Comparison of ENCODE assay signal across 1 cellular context in the genomic region with DNA sequence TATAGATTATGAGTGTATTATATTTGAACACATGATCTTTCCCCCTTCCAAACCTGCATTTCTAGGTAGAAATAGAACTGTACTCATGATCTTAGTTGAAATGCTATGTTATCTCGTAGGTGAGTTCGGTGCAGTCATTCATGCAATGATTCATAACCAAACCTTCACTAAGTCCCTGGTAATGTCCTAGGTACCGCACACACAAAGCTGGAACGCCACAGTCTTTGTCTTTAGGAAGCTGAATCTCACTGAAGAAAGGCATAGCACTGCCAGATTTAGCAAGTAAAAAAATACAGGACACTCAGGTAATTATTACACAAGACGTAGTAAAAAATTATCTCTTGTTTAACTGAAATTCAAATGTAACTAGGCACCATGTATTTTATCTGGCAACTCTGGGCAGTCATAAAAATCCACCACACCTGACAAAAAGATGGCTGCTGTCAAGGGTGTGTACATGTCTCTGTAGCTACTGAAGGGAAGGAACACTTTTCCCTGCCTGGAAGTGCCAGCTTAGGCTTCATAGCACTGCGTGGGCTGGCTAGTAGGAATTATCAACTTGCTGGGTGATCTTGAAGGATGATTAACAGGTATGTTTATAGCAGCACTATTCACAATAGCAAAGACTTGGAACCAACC.
TF ChIP-seq lines count a peak whose summit lies in the region.

No MANE protein-coding gene starts in this region.

TF ChIP-seq in HepG2, 621 proteins besides CTCF, POLR2A, EP300 and RAD21:
- TF ChIP-seq PRPF4 (IDR thresholded peaks at IDR 0.05; ENCODE audit: low read depth, low read length, poor library complexity, severe bottlenecking): no peak
- no peak for TF ChIP-seq CEBPB (IDR thresholded peaks at IDR 0.05; ENCODE audit: borderline replicate concordance, low read depth, low read length)
- no peak for TF ChIP-seq MED8 (CRISPR knock-in tag; IDR thresholded peaks at IDR 0.05; ENCODE audit: insufficient replicate concordance)
- TF ChIP-seq ZNF33A (CRISPR knock-in tag; IDR thresholded peaks at IDR 0.05; ENCODE audit: borderline replicate concordance): no peak
- TF ChIP-seq ETV6 (CRISPR knock-in tag; conservative IDR thresholded peaks at IDR 0.05): no peak
- TF ChIP-seq ZNF382 (CRISPR knock-in tag; IDR thresholded peaks at IDR 0.05; ENCODE audit: borderline replicate concordance): no peak
- no peak for TF ChIP-seq MED13 (CRISPR knock-in tag; IDR thresholded peaks at IDR 0.05)
- TF ChIP-seq, protein P1, sequence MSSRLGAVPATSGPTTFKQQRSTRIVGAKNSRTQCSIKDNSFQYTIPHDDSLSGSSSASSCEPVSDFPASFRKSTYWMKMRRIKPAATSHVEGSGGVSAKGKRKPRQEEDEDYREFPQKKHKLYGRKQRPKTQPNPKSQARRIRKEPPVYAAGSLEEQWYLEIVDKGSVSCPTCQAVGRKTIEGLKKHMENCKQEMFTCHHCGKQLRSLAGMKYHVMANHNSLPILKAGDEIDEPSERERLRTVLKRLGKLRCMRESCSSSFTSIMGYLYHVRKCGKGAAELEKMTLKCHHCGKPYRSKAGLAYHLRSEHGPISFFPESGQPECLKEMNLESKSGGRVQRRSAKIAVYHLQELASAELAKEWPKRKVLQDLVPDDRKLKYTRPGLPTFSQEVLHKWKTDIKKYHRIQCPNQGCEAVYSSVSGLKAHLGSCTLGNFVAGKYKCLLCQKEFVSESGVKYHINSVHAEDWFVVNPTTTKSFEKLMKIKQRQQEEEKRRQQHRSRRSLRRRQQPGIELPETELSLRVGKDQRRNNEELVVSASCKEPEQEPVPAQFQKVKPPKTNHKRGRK (CRISPR knock-in tag; IDR thresholded peaks at IDR 0.05): no peak
- TF ChIP-seq, protein P2, sequence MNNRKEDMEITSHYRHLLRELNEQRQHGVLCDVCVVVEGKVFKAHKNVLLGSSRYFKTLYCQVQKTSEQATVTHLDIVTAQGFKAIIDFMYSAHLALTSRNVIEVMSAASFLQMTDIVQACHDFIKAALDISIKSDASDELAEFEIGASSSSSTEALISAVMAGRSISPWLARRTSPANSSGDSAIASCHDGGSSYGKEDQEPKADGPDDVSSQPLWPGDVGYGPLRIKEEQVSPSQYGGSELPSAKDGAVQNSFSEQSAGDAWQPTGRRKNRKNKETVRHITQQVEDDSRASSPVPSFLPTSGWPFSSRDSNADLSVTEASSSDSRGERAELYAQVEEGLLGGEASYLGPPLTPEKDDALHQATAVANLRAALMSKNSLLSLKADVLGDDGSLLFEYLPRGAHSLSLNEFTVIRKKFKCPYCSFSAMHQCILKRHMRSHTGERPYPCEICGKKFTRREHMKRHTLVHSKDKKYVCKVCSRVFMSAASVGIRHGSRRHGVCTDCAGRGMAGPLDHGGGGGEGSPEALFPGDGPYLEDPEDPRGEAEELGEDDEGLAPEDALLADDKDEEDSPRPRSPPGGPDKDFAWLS (CRISPR knock-in tag; IDR thresholded peaks at IDR 0.05; ENCODE audit: borderline replicate concordance): no peak
- no peak for TF ChIP-seq ZNF572 (CRISPR knock-in tag; IDR thresholded peaks at IDR 0.05)
- no peak for TF ChIP-seq ZSCAN22 (CRISPR knock-in tag; IDR thresholded peaks at IDR 0.05)
- no peak for TF ChIP-seq ZSCAN9 (CRISPR knock-in tag; IDR thresholded peaks at IDR 0.05; ENCODE audit: borderline replicate concordance)
TF ChIP-seq in HepG2: peak in this region for 0.
